32 cellular contexts compared by ENCODE assay signal in genomic region chrX:153299855-153300254, GRCh38. TPM values are rescaled to one million over a fixed set of nuclear protein-coding genes. Genes with fewer than 3 reads are reported as not detected.
"Had no signal": no experiment of that assay in that cellular context is flagged by ENCODE, and none has a peak within 500 bp of the region (broad histone marks: within the 10 kb centered on the region; RNA-seq: fewer than 3 reads in every experiment).

No MANE protein-coding gene starts in this region.

- H3K27ac Mint-ChIP-seq: activated B cell treated with CpG ODN at 0.5 μM for 24 hours; activated CD4-positive, alpha-beta memory T cell treated with anti-CD3 and anti-CD28 coated beads, Interleukin-2, amount 10 ng/mL, durations not matched to agents 7 days and 5 days; activated CD4-positive, alpha-beta T cell treated with anti-CD3 and anti-CD28 coated beads, Interleukin-2, amount 10 ng/mL, durations not matched to agents 7 days and 5 days; activated naive CD4-positive, alpha-beta T cell treated with anti-CD3 and anti-CD28 coated beads, Interleukin-2, amount 10 ng/mL, durations not matched to agents 7 days and 5 days; activated naive CD4-positive, alpha-beta T cell treated with anti-CD3 and anti-CD28 coated beads, Interleukin-2, amount 50 U/mL, for 72 hours; activated naive CD8-positive, alpha-beta T cell treated with anti-CD3 and anti-CD28 coated beads, Interleukin-2, amount 10 ng/mL, durations not matched to agents 7 days and 5 days; activated T-helper 1 cell treated with anti-CD3 and anti-CD28 coated beads, Interleukin-12 subunit alpha, Interleukin-12 subunit beta, Interleukin-2, Interleukin-4 antibody, amounts not matched to agents 30 ng/mL and 10 ng/mL and 1 ng/mL, durations not matched to agents 14 hours and 24 hours and 36 hours; activated T-helper 2 cell treated with anti-CD3 and anti-CD28 coated beads, Interferon-gamma antibody, Interleukin-2, Interleukin-4, amounts not matched to agents 10 μg/mL and 5 μg/mL and 100 μg/mL, durations not matched to agents 14 hours and 24 hours and 36 hours; brain; T-helper 17 cell; T-helper 2 cell treated with Interferon-gamma antibody and Interleukin-4, amounts not matched to agents 5 μg/mL and 100 μg/mL, for 36 hours had no signal

- H3K36me3 ChIP-seq: ascending aorta, breast epithelium, cardiac muscle cell, colonic mucosa, gastrocnemius medialis, WERI-Rb-1 had no signal

- H3K27me3 ChIP-seq: ascending aorta, cardiac muscle cell, colonic mucosa, foreskin keratinocyte, gastrocnemius medialis had no signal

- H3K9me3 ChIP-seq: ascending aorta, breast epithelium, colonic mucosa, gastrocnemius medialis had no signal

- H3K36me3 Mint-ChIP-seq: activated naive CD4-positive, alpha-beta T cell treated with anti-CD3 and anti-CD28 coated beads, Interleukin-2, amount 10 ng/mL, durations not matched to agents 7 days and 5 days; activated naive CD4-positive, alpha-beta T cell treated with anti-CD3 and anti-CD28 coated beads, Interleukin-2, amount 50 U/mL, for 72 hours; activated naive CD8-positive, alpha-beta T cell treated with anti-CD3 and anti-CD28 coated beads, Interleukin-2, amount 10 ng/mL, durations not matched to agents 7 days and 5 days; brain had no signal

- H3K4me1 ChIP-seq: ascending aorta, breast epithelium, colonic mucosa, foreskin keratinocyte, gastrocnemius medialis had no signal

- DNase-seq: activated B cell treated with CpG ODN at 0.5 μM for 24 hours; activated CD4-positive, alpha-beta memory T cell treated with anti-CD3 and anti-CD28 coated beads, Interleukin-2, amount 10 ng/mL, durations not matched to agents 7 days and 5 days; activated CD4-positive, alpha-beta T cell treated with anti-CD3 and anti-CD28 coated beads, Interleukin-2, amount 10 ng/mL, durations not matched to agents 7 days and 5 days; activated CD4-positive, alpha-beta T cell treated with anti-CD3 and anti-CD28 coated beads, Interleukin-2, amount 50 U/mL, for 4 hours; activated effector memory CD4-positive, alpha-beta T cell treated with anti-CD3 and anti-CD28 coated beads, Interleukin-2, amount 50 U/mL, for 16 hours; activated naive CD4-positive, alpha-beta T cell treated with anti-CD3 and anti-CD28 coated beads, Interleukin-2, amount 10 ng/mL, durations not matched to agents 7 days and 5 days; activated naive CD8-positive, alpha-beta T cell treated with anti-CD3 and anti-CD28 coated beads, Interleukin-2, amount 10 ng/mL, durations not matched to agents 7 days and 5 days; activated T-cell treated with anti-CD3 and anti-CD28 coated beads, Interleukin-2, amount 50 U/mL, for 1 hour; activated T-cell treated with anti-CD3 and anti-CD28 coated beads, Interleukin-2, amount 50 U/mL, for 48 hours; central memory CD4-positive, alpha-beta T cell; cerebellar nuclear complex; colonic mucosa; effector CD8-positive, alpha-beta T cell; gastrocnemius medialis; T-helper 1 cell; T-helper 17 cell; T1000; WERI-Rb-1 had no signal

- H3K4me3 Mint-ChIP-seq: activated B cell treated with CpG ODN at 0.5 μM for 24 hours; activated CD4-positive, alpha-beta memory T cell treated with anti-CD3 and anti-CD28 coated beads, Interleukin-2, amount 10 ng/mL, durations not matched to agents 7 days and 5 days; activated CD4-positive, alpha-beta T cell treated with anti-CD3 and anti-CD28 coated beads, Interleukin-2, amount 10 ng/mL, durations not matched to agents 7 days and 5 days; activated naive CD4-positive, alpha-beta T cell treated with anti-CD3 and anti-CD28 coated beads, Interleukin-2, amount 10 ng/mL, durations not matched to agents 7 days and 5 days; activated naive CD8-positive, alpha-beta T cell treated with anti-CD3 and anti-CD28 coated beads, Interleukin-2, amount 10 ng/mL, durations not matched to agents 7 days and 5 days; activated T-helper 1 cell treated with anti-CD3 and anti-CD28 coated beads, Interleukin-12 subunit alpha, Interleukin-12 subunit beta, Interleukin-2, Interleukin-4 antibody, amounts not matched to agents 30 ng/mL and 10 ng/mL and 1 ng/mL, durations not matched to agents 14 hours and 24 hours and 36 hours; brain; T-helper 17 cell; T-helper 2 cell treated with Interferon-gamma antibody and Interleukin-4, amounts not matched to agents 5 μg/mL and 100 μg/mL, for 36 hours had no signal

- H3K4me1 Mint-ChIP-seq: activated B cell treated with CpG ODN at 0.5 μM for 24 hours; activated CD4-positive, alpha-beta memory T cell treated with anti-CD3 and anti-CD28 coated beads, Interleukin-2, amount 10 ng/mL, durations not matched to agents 7 days and 5 days; activated CD4-positive, alpha-beta T cell treated with anti-CD3 and anti-CD28 coated beads, Interleukin-2, amount 10 ng/mL, durations not matched to agents 7 days and 5 days; brain had no signal

- H3K27ac ChIP-seq: ascending aorta, breast epithelium, cardiac muscle cell, colonic mucosa, foreskin keratinocyte, gastrocnemius medialis, WERI-Rb-1 had no signal

- H3K9me3 Mint-ChIP-seq: activated B cell treated with CpG ODN at 0.5 μM for 24 hours; activated CD4-positive, alpha-beta memory T cell treated with anti-CD3 and anti-CD28 coated beads, Interleukin-2, amount 10 ng/mL, durations not matched to agents 7 days and 5 days; activated CD4-positive, alpha-beta T cell treated with anti-CD3 and anti-CD28 coated beads, Interleukin-2, amount 10 ng/mL, durations not matched to agents 7 days and 5 days; activated naive CD4-positive, alpha-beta T cell treated with anti-CD3 and anti-CD28 coated beads, Interleukin-2, amount 10 ng/mL, durations not matched to agents 7 days and 5 days; activated naive CD4-positive, alpha-beta T cell treated with anti-CD3 and anti-CD28 coated beads, Interleukin-2, amount 50 U/mL, for 72 hours; activated naive CD8-positive, alpha-beta T cell treated with anti-CD3 and anti-CD28 coated beads, Interleukin-2, amount 10 ng/mL, durations not matched to agents 7 days and 5 days; activated T-helper 1 cell treated with anti-CD3 and anti-CD28 coated beads, Interleukin-12 subunit alpha, Interleukin-12 subunit beta, Interleukin-2, Interleukin-4 antibody, amounts not matched to agents 30 ng/mL and 10 ng/mL and 1 ng/mL, durations not matched to agents 14 hours and 24 hours and 36 hours; activated T-helper 2 cell treated with anti-CD3 and anti-CD28 coated beads, Interferon-gamma antibody, Interleukin-2, Interleukin-4, amounts not matched to agents 10 μg/mL and 5 μg/mL and 100 μg/mL, durations not matched to agents 14 hours and 24 hours and 36 hours; T-helper 2 cell treated with Interferon-gamma antibody and Interleukin-4, amounts not matched to agents 5 μg/mL and 100 μg/mL, for 36 hours had no signal

- H3K4me3 ChIP-seq: ascending aorta, breast epithelium, cardiac muscle cell, colonic mucosa, gastrocnemius medialis had no signal

- ATAC-seq: activated CD4-positive, CD25-positive, alpha-beta regulatory T cell treated with anti-CD3 and anti-CD28 coated beads, Interleukin-2, amount 50 U/mL, for 24 hours; activated naive CD4-positive, alpha-beta T cell treated with anti-CD3 and anti-CD28 coated beads, Interleukin-2, amount 50 U/mL, for 72 hours; esophagus mucosa; foreskin keratinocyte; gastrocnemius medialis; SK-N-SH treated with all-trans-retinoic acid at 6 μM for 48 hours; T-helper 17 cell had no signal

RNA-seq across cellular contexts. Expression of gene PNMA6F, which starts 21.7 kb away (rescaled TPM):
- total RNA-seq: activated B cell treated with CpG ODN at 0.5 μM for 24 hours; activated CD4-positive, alpha-beta memory T cell treated with anti-CD3 and anti-CD28 coated beads, Interleukin-2, amount 10 ng/mL, durations not matched to agents 7 days and 5 days; activated CD4-positive, alpha-beta T cell treated with anti-CD3 and anti-CD28 coated beads, Interleukin-2, amount 10 ng/mL, durations not matched to agents 7 days and 5 days; activated naive CD4-positive, alpha-beta T cell treated with anti-CD3 and anti-CD28 coated beads, Interleukin-2, amount 50 U/mL, for 72 hours; activated naive CD8-positive, alpha-beta T cell treated with anti-CD3 and anti-CD28 coated beads, Interleukin-2, amount 10 ng/mL, durations not matched to agents 7 days and 5 days; activated T-helper 1 cell treated with anti-CD3 and anti-CD28 coated beads, Interleukin-12 subunit alpha, Interleukin-12 subunit beta, Interleukin-2, Interleukin-4 antibody, amounts not matched to agents 30 ng/mL and 10 ng/mL and 1 ng/mL, durations not matched to agents 14 hours and 24 hours and 36 hours; activated T-helper 2 cell treated with anti-CD3 and anti-CD28 coated beads, Interferon-gamma antibody, Interleukin-2, Interleukin-4, amounts not matched to agents 10 μg/mL and 5 μg/mL and 100 μg/mL, durations not matched to agents 14 hours and 24 hours and 36 hours; ascending aorta; breast epithelium; cardiac muscle cell; colonic mucosa; dermis microvascular lymphatic vessel endothelial cell; epithelial cell of proximal tubule; esophagus mucosa; foreskin keratinocyte; gastrocnemius medialis; T-helper 17 cell had no signal
